In the genomic region with DNA sequence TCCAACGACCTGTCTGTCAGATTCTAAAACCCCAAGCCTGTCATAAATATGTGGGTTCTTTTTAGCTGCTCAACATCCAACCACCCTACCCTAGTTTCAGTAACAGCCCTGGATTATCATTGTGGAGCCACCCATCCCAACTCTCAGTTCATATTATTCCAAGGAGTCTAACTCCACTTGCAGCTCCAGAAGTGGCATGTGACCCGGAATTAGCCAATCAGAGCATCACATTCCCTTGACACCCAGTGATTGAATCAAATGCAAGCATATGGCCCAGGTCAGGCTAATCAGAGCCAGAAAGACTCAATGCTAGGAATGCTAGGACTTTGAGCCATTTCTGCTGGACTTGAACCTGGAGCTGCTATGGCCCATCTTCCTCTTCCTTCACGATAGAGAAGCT, we compare ENCODE assay signal across 18 cellular contexts. TPM values are rescaled to one million over a fixed set of nuclear protein-coding genes. Genes with fewer than 3 reads are reported as not detected.
A peak's percentile ranks its signal among the peaks of the same experiment; 100 is the strongest.
DNase-seq lines count a peak whose midpoint lies in the region; ATAC-seq and TF ChIP-seq lines count a peak whose summit lies in the region.
"Had no signal": no experiment of that assay in that cellular context is flagged by ENCODE, and none has a peak within 500 bp of the region (broad histone marks: within the 10 kb centered on the region; RNA-seq: fewer than 3 reads in every experiment).

No MANE protein-coding gene starts in this region.

- DNase-seq in BE2C (peak; percentile 25), NCI-H146 (lab: John Stamatoyannopoulos, UW) (peak; percentile 64), NCI-H69 (lab: John Stamatoyannopoulos, UW) (peak; percentile 58), glutamatergic neuron (no peak), RPMI8226 (no peak)
- DNase-seq: CD4-positive, alpha-beta T cell; GOT3; Karpas-422; MV-4-11; NCI-H187; NCI-H526 treated with DMSO at 0.1 percent for 48 hours; Peyer's patch; SW 1271; T-helper 17 cell had no signal

- H3K36me3 ChIP-seq in BE2C = no peaks in the 10 kb centered on the region
- H3K36me3 ChIP-seq: BLaER1, Peyer's patch had no signal

- ATAC-seq in esophagus mucosa (no peak), GM18868 (IDR thresholded peaks at IDR 0.05; ENCODE audit: unreplicated experiment) (no peak), GM21529 (IDR thresholded peaks at IDR 0.05; ENCODE audit: unreplicated experiment) (no peak)
- ATAC-seq: T-helper 17 cell had no signal

- H3K4me3 ChIP-seq in BE2C (ENCODE audit: low read depth, low read length) = no peak overlapping the region
- H3K4me3 ChIP-seq: BLaER1, Peyer's patch had no signal

- no peak for TF ChIP-seq CTCF in BE2C (IDR thresholded peaks at IDR 0.05; ENCODE audit: low read depth, low read length)
- TF ChIP-seq CTCF in glutamatergic neuron (IDR thresholded peaks at IDR 0.05; ENCODE audit: partially characterized antibody, unreplicated experiment) = no peak

- peak overlapping the region; percentile 94 for H3K27ac Mint-ChIP-seq in glutamatergic neuron (ENCODE audit: unreplicated experiment)
- H3K27ac Mint-ChIP-seq: CD4-positive, alpha-beta T cell; T-helper 17 cell had no signal

- no peaks in the 10 kb centered on the region for H3K4me1 ChIP-seq in BE2C
- H3K4me1 ChIP-seq: BLaER1, Peyer's patch had no signal

- H3K9me3 ChIP-seq in BE2C = no peaks in the 10 kb centered on the region
- H3K9me3 ChIP-seq: Peyer's patch had no signal

- H3K4me1 Mint-ChIP-seq in glutamatergic neuron (ENCODE audit: low read depth, unreplicated experiment) = peaks cover 12% of the 10 kb centered on the region

- no peak overlapping the region for H3K4me3 Mint-ChIP-seq in glutamatergic neuron (ENCODE audit: unreplicated experiment)
- H3K4me3 Mint-ChIP-seq: CD4-positive, alpha-beta T cell; T-helper 17 cell had no signal

- no peaks in the 10 kb centered on the region for H3K36me3 Mint-ChIP-seq in glutamatergic neuron (ENCODE audit: unreplicated experiment)

- no peaks in the 10 kb centered on the region for H3K27me3 Mint-ChIP-seq in glutamatergic neuron (ENCODE audit: unreplicated experiment)
- H3K27me3 Mint-ChIP-seq: CD4-positive, alpha-beta T cell had no signal

- no peaks in the 10 kb centered on the region; the same call in 1 of the 2 replicates for H3K27me3 ChIP-seq in BE2C
- H3K27me3 ChIP-seq: BLaER1, Peyer's patch had no signal

- peaks cover 5% of the 10 kb centered on the region for H3K9me3 Mint-ChIP-seq in glutamatergic neuron (ENCODE audit: unreplicated experiment)

RNA-seq across cellular contexts. Expression of a gene that starts 17.1 kb away (rescaled TPM):
- 228 TPM for polyA plus RNA-seq in BE2C (2012; ENCODE audit: insufficient read depth, insufficient read length, low read depth)
- total RNA-seq in glutamatergic neuron (ENCODE audit: unreplicated experiment) (231 TPM), esophagus mucosa (219 TPM)

RNA-seq across cellular contexts. Expression of a gene that starts 52.6 kb away (rescaled TPM):
- 27.5 TPM for polyA plus RNA-seq in BE2C (2012; ENCODE audit: insufficient read depth, insufficient read length, low read depth)
- total RNA-seq in glutamatergic neuron (ENCODE audit: unreplicated experiment) = 56.8 TPM
- 20.4 TPM for total RNA-seq in esophagus mucosa

Comparison
In these comparisons a context has a peak if more than half of its experiments do, and no peak if none do; other contexts are left out.
1. DNase-seq: peak in BE2C (single experiment), NCI-H146 (single experiment) and NCI-H69 (single experiment); none in glutamatergic neuron (single experiment) and RPMI8226 (single experiment).